7 cellular contexts compared by ENCODE assay signal in genomic region chr13:73662833-73663232, GRCh38.
"Had no signal": no experiment of that assay in that cellular context is flagged by ENCODE, and none has a peak within 500 bp of the region (broad histone marks: within the 10 kb centered on the region; RNA-seq: fewer than 3 reads in every experiment).

No MANE protein-coding gene starts in this region.

- H3K4me3 ChIP-seq: GM23338, HAP-1 had no signal

- ATAC-seq: GM23338, HCT116 had no signal

- H3K4me2 ChIP-seq: GM23338 had no signal

- H3K9me3 ChIP-seq: HAP-1 had no signal

- H3K27ac ChIP-seq: HL-60 had no signal

- H3K36me3 ChIP-seq: HAP-1 had no signal

- DNase-seq: H7, HFFc6, KG1 had no signal

- H2AFZ ChIP-seq: GM23338 had no signal
